ENCODE assay signal across 2 cellular contexts in genomic region chr4:53861856-53862610, GRCh38.
TF ChIP-seq lines count a peak whose summit lies in the region.

No MANE protein-coding gene starts in this region.

TF ChIP-seq in A549, 52 proteins besides CTCF, POLR2A, EP300 and RAD21 (continued from another document):
- TF ChIP-seq E2F6 (IDR thresholded peaks at IDR 0.05; ENCODE audit: borderline replicate concordance, low read depth) = no peak
- no peak for TF ChIP-seq MYC (IDR thresholded peaks at IDR 0.05; ENCODE audit: borderline replicate concordance, low read length)
- TF ChIP-seq MAFK (IDR thresholded peaks at IDR 0.05; ENCODE audit: partially characterized antibody) = no peak
- TF ChIP-seq CHD4 (IDR thresholded peaks at IDR 0.05; ENCODE audit: borderline replicate concordance) = no peak
- TF ChIP-seq CHD2 (IDR thresholded peaks at IDR 0.05; ENCODE audit: low read length, partially characterized antibody) = no peak
- TF ChIP-seq HEYL (CRISPR knock-in tag; IDR thresholded peaks at IDR 0.05) = no peak
- TF ChIP-seq MAX (IDR thresholded peaks at IDR 0.05) = no peak
- no peak for TF ChIP-seq ZNF302 (CRISPR knock-in tag; IDR thresholded peaks at IDR 0.05)
- no peak for TF ChIP-seq CBX2 (IDR thresholded peaks at IDR 0.05; ENCODE audit: borderline replicate concordance, low read depth)
- no peak for TF ChIP-seq ESRRA (IDR thresholded peaks at IDR 0.05; ENCODE audit: borderline replicate concordance, low read length)
- no peak for TF ChIP-seq GATA3 (IDR thresholded peaks at IDR 0.05; ENCODE audit: borderline replicate concordance)
- no peak for TF ChIP-seq TP53 (CRISPR knock-in tag; IDR thresholded peaks at IDR 0.05)
- no peak for TF ChIP-seq PHF8 (IDR thresholded peaks at IDR 0.05; ENCODE audit: borderline replicate concordance, low read depth)
- no peak for TF ChIP-seq HES2 (IDR thresholded peaks at IDR 0.05)
- no peak for TF ChIP-seq FOSL2 (IDR thresholded peaks at IDR 0.05)
- no peak for TF ChIP-seq FOSL2 (CRISPR knock-in tag; IDR thresholded peaks at IDR 0.05)

TF ChIP-seq in IMR-90, 13 proteins besides CTCF, POLR2A, EP300 and RAD21 (continued from another document):
- TF ChIP-seq ELK1 (IDR thresholded peaks at IDR 0.05; ENCODE audit: borderline replicate concordance, low read depth, low read length) = no peak
- no peak for TF ChIP-seq NFE2L2 (IDR thresholded peaks at IDR 0.05; ENCODE audit: low read depth, low read length)
- TF ChIP-seq USF2 (IDR thresholded peaks at IDR 0.05; ENCODE audit: low read depth, low read length) = no peak
- no peak for TF ChIP-seq SMC3 (IDR thresholded peaks at IDR 0.05; ENCODE audit: low read depth, low read length)
- no peak for TF ChIP-seq MAFK (IDR thresholded peaks at IDR 0.05; ENCODE audit: low read depth, low read length)
- no peak for TF ChIP-seq MXI1 (IDR thresholded peaks at IDR 0.05; ENCODE audit: borderline replicate concordance, low read depth, low read length)
- no peak for TF ChIP-seq RFX5 (IDR thresholded peaks at IDR 0.05; ENCODE audit: low read depth, low read length)
- TF ChIP-seq RCOR1 (IDR thresholded peaks at IDR 0.05; ENCODE audit: insufficient replicate concordance, low read length) = peak; percentile 61
- no peak for TF ChIP-seq CHD1 (IDR thresholded peaks at IDR 0.05; ENCODE audit: low read depth, low read length)
- peak; percentile 46; the same call in 1 of the 2 replicates for TF ChIP-seq CEBPB (IDR thresholded peaks at IDR 0.05; ENCODE audit: low read depth, low read length)
- no peak for TF ChIP-seq BHLHE40 (IDR thresholded peaks at IDR 0.05; ENCODE audit: low read depth, low read length)
- TF ChIP-seq MAZ (IDR thresholded peaks at IDR 0.05; ENCODE audit: borderline replicate concordance, low read depth, low read length) = no peak
TF ChIP-seq in IMR-90: peak in this region for 3.
